ENCODE assay signal across 1 cellular context in genomic region chr1:230702934-230703678, GRCh38.
TF ChIP-seq lines count a peak whose summit lies in the region.

No MANE protein-coding gene starts in this region.

TF ChIP-seq in HepG2, 621 proteins besides CTCF, POLR2A, EP300 and RAD21 (continued from another document and continues in another):
- TF ChIP-seq PHF20 (CRISPR knock-in tag; IDR thresholded peaks at IDR 0.05): 0 out of 2 replicates have a peak, but pooled peaks have one; percentile 24
- TF ChIP-seq IRF1 (CRISPR knock-in tag; IDR thresholded peaks at IDR 0.05; ENCODE audit: low read depth): no peak
- no peak; the same call in 1 of the 2 replicates for TF ChIP-seq ZBTB3 (CRISPR knock-in tag; IDR thresholded peaks at IDR 0.05; ENCODE audit: borderline replicate concordance, low read depth)
- TF ChIP-seq NFKB2 (CRISPR knock-in tag; IDR thresholded peaks at IDR 0.05; ENCODE audit: borderline replicate concordance): peak; percentile 93; the same call in 1 of the 2 replicates
- TF ChIP-seq GFI1 (CRISPR knock-in tag; IDR thresholded peaks at IDR 0.05; ENCODE audit: borderline replicate concordance): no peak; the same call in none of the 2 replicates
- TF ChIP-seq KDM3A (CRISPR knock-in tag; IDR thresholded peaks at IDR 0.05; ENCODE audit: low read depth): peak; percentile 81
- TF ChIP-seq TEAD3 (CRISPR knock-in tag; optimal IDR thresholded peaks at IDR 0.05; ENCODE audit: borderline replicate concordance): peak; percentile 81
- TF ChIP-seq ZNF761 (CRISPR knock-in tag; conservative IDR thresholded peaks at IDR 0.05): peak; percentile 63
- no peak for TF ChIP-seq ZNF672 (CRISPR knock-in tag; IDR thresholded peaks at IDR 0.05)
- peak; percentile 95 for TF ChIP-seq ZNF709 (CRISPR knock-in tag; IDR thresholded peaks at IDR 0.05)
- TF ChIP-seq PHB2 (IDR thresholded peaks at IDR 0.05; ENCODE audit: partially characterized antibody): no peak
- TF ChIP-seq YY1 (IDR thresholded peaks at IDR 0.05; ENCODE audit: insufficient read depth, insufficient replicate concordance, low read depth, low read length): peak; percentile 56
- TF ChIP-seq REXO4 (CRISPR knock-in tag; IDR thresholded peaks at IDR 0.05; ENCODE audit: borderline replicate concordance): no peak; the same call in 1 of the 2 replicates
- TF ChIP-seq ZNF224 (CRISPR knock-in tag; IDR thresholded peaks at IDR 0.05): no peak
- TF ChIP-seq ZNF414 (CRISPR knock-in tag; IDR thresholded peaks at IDR 0.05): 0 out of 2 replicates have a peak, but pooled peaks have one; percentile 42
- peak; percentile 91; the same call in 1 of the 2 replicates for TF ChIP-seq ZNF280D (CRISPR knock-in tag; IDR thresholded peaks at IDR 0.05)
- peak; percentile 76; the same call in 1 of the 2 replicates for TF ChIP-seq ZNF607 (CRISPR knock-in tag; IDR thresholded peaks at IDR 0.05; ENCODE audit: borderline replicate concordance)
- peak; percentile 67; the same call in 1 of the 2 replicates for TF ChIP-seq FLYWCH1 (CRISPR knock-in tag; IDR thresholded peaks at IDR 0.05)
- no peak for TF ChIP-seq CENPBD1 (CRISPR knock-in tag; IDR thresholded peaks at IDR 0.05; ENCODE audit: borderline replicate concordance, low read depth)
- peak; percentile 61; the same call in 1 of the 2 replicates for TF ChIP-seq MTF1 (CRISPR knock-in tag; IDR thresholded peaks at IDR 0.05)
- TF ChIP-seq ZNF598 (CRISPR knock-in tag; IDR thresholded peaks at IDR 0.05; ENCODE audit: borderline replicate concordance): 0 out of 2 replicates have a peak, but pooled peaks have one; percentile 36
- peak; percentile 99 for TF ChIP-seq ZNF687 (CRISPR knock-in tag; IDR thresholded peaks at IDR 0.05)
- TF ChIP-seq ZHX2 (IDR thresholded peaks at IDR 0.05; ENCODE audit: low read depth): peak; percentile 71; the same call in 1 of the 2 replicates
- TF ChIP-seq ZHX2 (CRISPR knock-in tag; IDR thresholded peaks at IDR 0.05; ENCODE audit: borderline replicate concordance): no peak
- peak; percentile 81 for TF ChIP-seq HOXA5 (CRISPR knock-in tag; IDR thresholded peaks at IDR 0.05)
- TF ChIP-seq ATF2 (CRISPR knock-in tag; IDR thresholded peaks at IDR 0.05): peak; percentile 93
- peak; percentile 70; the same call in 1 of the 2 replicates for TF ChIP-seq KAT7 (CRISPR knock-in tag; IDR thresholded peaks at IDR 0.05; ENCODE audit: borderline replicate concordance)
- peak; percentile 86 for TF ChIP-seq BCL3 (CRISPR knock-in tag; IDR thresholded peaks at IDR 0.05)
- TF ChIP-seq IKZF1 (IDR thresholded peaks at IDR 0.05): no peak
- no peak for TF ChIP-seq HNRNPH1 (optimal IDR thresholded peaks at IDR 0.05; ENCODE audit: low read depth, low read length)
- TF ChIP-seq ZNF383 (CRISPR knock-in tag; IDR thresholded peaks at IDR 0.05; ENCODE audit: borderline replicate concordance): no peak
- TF ChIP-seq ZNF558 (CRISPR knock-in tag; IDR thresholded peaks at IDR 0.05; ENCODE audit: borderline replicate concordance): peak; percentile 97
- TF ChIP-seq MLLT10 (CRISPR knock-in tag; IDR thresholded peaks at IDR 0.05): no peak
- peak; percentile 74 for TF ChIP-seq ZNF12 (CRISPR knock-in tag; IDR thresholded peaks at IDR 0.05)
- TF ChIP-seq FOXK2 (IDR thresholded peaks at IDR 0.05): 0 out of 2 replicates have a peak, but pooled peaks have one; percentile 32
- peak; percentile 88 for TF ChIP-seq ZNF33B (CRISPR knock-in tag; IDR thresholded peaks at IDR 0.05)
- TF ChIP-seq ZBTB49 (CRISPR knock-in tag; IDR thresholded peaks at IDR 0.05; ENCODE audit: borderline replicate concordance): no peak
- TF ChIP-seq ZNF335 (CRISPR knock-in tag; IDR thresholded peaks at IDR 0.05): peak; percentile 77
